ENCODE assay signal across 27 cellular contexts in genomic region chrX:153741446-153741845, GRCh38. TPM values are rescaled to one million over a fixed set of nuclear protein-coding genes. Genes with fewer than 3 reads are reported as not detected.
"Had no signal": no experiment of that assay in that cellular context is flagged by ENCODE, and none has a peak within 500 bp of the region (broad histone marks: within the 10 kb centered on the region; RNA-seq: fewer than 3 reads in every experiment).

No MANE protein-coding gene starts in this region.

- H3K27ac ChIP-seq: body of pancreas, esophagus muscularis mucosa, foreskin keratinocyte, heart left ventricle, left ventricle myocardium inferior, neutrophil, right lobe of liver had no signal

- H3K36me3 Mint-ChIP-seq: activated naive CD4-positive, alpha-beta T cell treated with anti-CD3 and anti-CD28 coated beads, Interleukin-2, amount 50 U/mL, for 72 hours; type B pancreatic cell had no signal

- H3K9me3 ChIP-seq: adrenal gland, body of pancreas, esophagus muscularis mucosa, heart left ventricle, left ventricle myocardium inferior, mucosa of descending colon, neutrophil, right lobe of liver, SK-N-SH, uterus had no signal

- H3K4me3 Mint-ChIP-seq: nephron progenitor cell; stimulated activated naive CD8-positive, alpha-beta T cell treated with anti-CD3 and anti-CD28 coated beads, Interleukin-15, amount 100 ng/mL, for 72 hours; type B pancreatic cell had no signal

- DNase-seq: activated CD4-positive, alpha-beta T cell treated with anti-CD3 and anti-CD28 coated beads for 48 hours; activated CD8-positive, alpha-beta memory T cell treated with anti-CD3 and anti-CD28 coated beads for 24 hours; activated gamma-delta T cell treated with Interleukin-2 at 50 U/mL for 16 hours; adrenal gland; aorta; body of pancreas; dermis blood vessel endothelial cell; effector CD4-positive, alpha-beta T cell; foreskin keratinocyte; heart left ventricle; left ventricle myocardium inferior; mucosa of descending colon; nephron progenitor cell; right lobe of liver; SK-N-SH; stimulated activated CD4-positive, alpha-beta T cell treated with anti-CD3 and anti-CD28 coated beads, Interleukin-12 subunit alpha, Interleukin-12 subunit beta, amount 100 ng/mL, for 4 hours; stimulated activated CD4-positive, alpha-beta T cell treated with anti-CD3 and anti-CD28 coated beads, Interleukin-4, amount 100 ng/mL, for 1 hour; stimulated activated naive CD8-positive, alpha-beta T cell treated with anti-CD3 and anti-CD28 coated beads, Interleukin-15, amount 100 ng/mL, for 72 hours; substantia nigra; SW 1271; uterus had no signal

- H3K9me3 Mint-ChIP-seq: activated naive CD4-positive, alpha-beta T cell treated with anti-CD3 and anti-CD28 coated beads, Interleukin-2, amount 50 U/mL, for 72 hours; stimulated activated naive CD8-positive, alpha-beta T cell treated with anti-CD3 and anti-CD28 coated beads, Interleukin-15, amount 100 ng/mL, for 72 hours; type B pancreatic cell had no signal

- H3K27me3 ChIP-seq: adrenal gland, body of pancreas, esophagus muscularis mucosa, foreskin keratinocyte, right lobe of liver, uterus had no signal

- H3K27ac Mint-ChIP-seq: nephron progenitor cell; stimulated activated naive CD8-positive, alpha-beta T cell treated with anti-CD3 and anti-CD28 coated beads, Interleukin-15, amount 100 ng/mL, for 72 hours; type B pancreatic cell had no signal

- H3K36me3 ChIP-seq: adrenal gland, uterus had no signal

- H3K27me3 Mint-ChIP-seq: type B pancreatic cell had no signal

- ATAC-seq: activated naive CD4-positive, alpha-beta T cell treated with anti-CD3 and anti-CD28 coated beads, Interleukin-2, amount 50 U/mL, for 72 hours; body of pancreas; foreskin keratinocyte; heart left ventricle; mucosa of descending colon; right lobe of liver; stimulated activated naive CD8-positive, alpha-beta T cell treated with anti-CD3 and anti-CD28 coated beads, Interleukin-15, amount 100 ng/mL, for 72 hours had no signal

- H3K9me2 ChIP-seq: SK-N-SH had no signal

- H3K4me3 ChIP-seq: adrenal gland, body of pancreas, esophagus muscularis mucosa, heart left ventricle, left ventricle myocardium inferior, lung, mucosa of descending colon, right lobe of liver, uterus had no signal

- H3K4me2 ChIP-seq: SK-N-SH had no signal

- H3K9ac ChIP-seq: SK-N-SH had no signal

- H3K4me1 ChIP-seq: body of pancreas, foreskin keratinocyte, right lobe of liver, uterus had no signal

RNA-seq across cellular contexts. Expression of gene SRPK3, which starts 39.4 kb away (rescaled TPM):
- total RNA-seq: activated naive CD4-positive, alpha-beta T cell treated with anti-CD3 and anti-CD28 coated beads, Interleukin-2, amount 50 U/mL, for 72 hours; body of pancreas; osteocyte; right lobe of liver had no signal
